In the genomic region with DNA sequence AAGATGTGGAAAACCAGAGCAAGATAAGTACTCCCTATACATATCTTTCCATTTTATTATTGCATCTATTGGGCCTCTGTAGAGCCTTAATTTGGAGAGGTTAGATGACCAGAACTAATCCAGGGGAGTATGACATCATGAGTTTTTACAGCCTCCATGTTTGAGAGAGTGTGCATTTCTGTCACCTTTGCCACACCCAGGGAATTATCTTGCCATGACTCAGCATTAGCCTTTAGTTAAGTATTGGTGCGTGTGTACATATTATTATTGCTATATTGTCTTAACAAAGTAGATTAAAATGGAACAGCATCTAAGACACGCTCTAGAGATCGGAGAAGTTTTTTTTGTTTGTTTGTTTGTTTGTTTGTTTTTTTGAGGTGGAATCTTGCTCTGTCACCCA, we compare ENCODE assay signal across 1 cellular context.
TF ChIP-seq lines count a peak whose summit lies in the region.

No MANE protein-coding gene starts in this region.

TF ChIP-seq in GM23338, 12 proteins besides CTCF, POLR2A, EP300 and RAD21 (continued from another document):
- TF ChIP-seq STAT1 (IDR thresholded peaks at IDR 0.05; ENCODE audit: unreplicated experiment) (no peak), ZNF331 (CRISPR knock-in tag; IDR thresholded peaks at IDR 0.05; ENCODE audit: low read depth) (no peak), JUNB (IDR thresholded peaks at IDR 0.05; ENCODE audit: unreplicated experiment) (no peak), EZH2phosphoT487 (IDR thresholded peaks at IDR 0.05; ENCODE audit: unreplicated experiment) (no peak), CREB1 (CRISPR knock-in tag; IDR thresholded peaks at IDR 0.05; ENCODE audit: low read depth) (no peak), ZNF114 (CRISPR knock-in tag; IDR thresholded peaks at IDR 0.05) (no peak)
- TF ChIP-seq, protein P1, sequence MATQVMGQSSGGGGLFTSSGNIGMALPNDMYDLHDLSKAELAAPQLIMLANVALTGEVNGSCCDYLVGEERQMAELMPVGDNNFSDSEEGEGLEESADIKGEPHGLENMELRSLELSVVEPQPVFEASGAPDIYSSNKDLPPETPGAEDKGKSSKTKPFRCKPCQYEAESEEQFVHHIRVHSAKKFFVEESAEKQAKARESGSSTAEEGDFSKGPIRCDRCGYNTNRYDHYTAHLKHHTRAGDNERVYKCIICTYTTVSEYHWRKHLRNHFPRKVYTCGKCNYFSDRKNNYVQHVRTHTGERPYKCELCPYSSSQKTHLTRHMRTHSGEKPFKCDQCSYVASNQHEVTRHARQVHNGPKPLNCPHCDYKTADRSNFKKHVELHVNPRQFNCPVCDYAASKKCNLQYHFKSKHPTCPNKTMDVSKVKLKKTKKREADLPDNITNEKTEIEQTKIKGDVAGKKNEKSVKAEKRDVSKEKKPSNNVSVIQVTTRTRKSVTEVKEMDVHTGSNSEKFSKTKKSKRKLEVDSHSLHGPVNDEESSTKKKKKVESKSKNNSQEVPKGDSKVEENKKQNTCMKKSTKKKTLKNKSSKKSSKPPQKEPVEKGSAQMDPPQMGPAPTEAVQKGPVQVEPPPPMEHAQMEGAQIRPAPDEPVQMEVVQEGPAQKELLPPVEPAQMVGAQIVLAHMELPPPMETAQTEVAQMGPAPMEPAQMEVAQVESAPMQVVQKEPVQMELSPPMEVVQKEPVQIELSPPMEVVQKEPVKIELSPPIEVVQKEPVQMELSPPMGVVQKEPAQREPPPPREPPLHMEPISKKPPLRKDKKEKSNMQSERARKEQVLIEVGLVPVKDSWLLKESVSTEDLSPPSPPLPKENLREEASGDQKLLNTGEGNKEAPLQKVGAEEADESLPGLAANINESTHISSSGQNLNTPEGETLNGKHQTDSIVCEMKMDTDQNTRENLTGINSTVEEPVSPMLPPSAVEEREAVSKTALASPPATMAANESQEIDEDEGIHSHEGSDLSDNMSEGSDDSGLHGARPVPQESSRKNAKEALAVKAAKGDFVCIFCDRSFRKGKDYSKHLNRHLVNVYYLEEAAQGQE (IDR thresholded peaks at IDR 0.05; ENCODE audit: unreplicated experiment), result no peak
- TF ChIP-seq, protein P2, sequence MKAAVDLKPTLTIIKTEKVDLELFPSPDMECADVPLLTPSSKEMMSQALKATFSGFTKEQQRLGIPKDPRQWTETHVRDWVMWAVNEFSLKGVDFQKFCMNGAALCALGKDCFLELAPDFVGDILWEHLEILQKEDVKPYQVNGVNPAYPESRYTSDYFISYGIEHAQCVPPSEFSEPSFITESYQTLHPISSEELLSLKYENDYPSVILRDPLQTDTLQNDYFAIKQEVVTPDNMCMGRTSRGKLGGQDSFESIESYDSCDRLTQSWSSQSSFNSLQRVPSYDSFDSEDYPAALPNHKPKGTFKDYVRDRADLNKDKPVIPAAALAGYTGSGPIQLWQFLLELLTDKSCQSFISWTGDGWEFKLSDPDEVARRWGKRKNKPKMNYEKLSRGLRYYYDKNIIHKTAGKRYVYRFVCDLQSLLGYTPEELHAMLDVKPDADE (IDR thresholded peaks at IDR 0.05), result no peak
